Comparison of ENCODE assay signal across 27 cellular contexts in genomic region chr14:41072776-41073175, GRCh38.
"Had no signal": no experiment of that assay in that cellular context is flagged by ENCODE, and none has a peak within 500 bp of the region (broad histone marks: within the 10 kb centered on the region; RNA-seq: fewer than 3 reads in every experiment).

No MANE protein-coding gene starts in this region.

- DNase-seq: cortex of kidney; effector memory CD8-positive, alpha-beta T cell; erythroblast; esophagus squamous epithelium; foreskin melanocyte; glutamatergic neuron; heart right ventricle; hippocampal formation; left cardiac atrium; left lung; mesenchymal stem cell; mucosa of descending colon; naive B cell; pancreas; retina; right lobe of liver; small intestine; stimulated activated CD4-positive, alpha-beta T cell treated with anti-CD3 and anti-CD28 coated beads, Interleukin-12 subunit alpha, Interleukin-12 subunit beta, amount 100 ng/mL, for 4 hours; stimulated activated CD4-positive, alpha-beta T cell treated with anti-CD3 and anti-CD28 coated beads, Interleukin-1b, Interleukin-23, amount 100 ng/mL, for 48 hours; stimulated activated CD4-positive, alpha-beta T cell treated with anti-CD3 and anti-CD28 coated beads, Interleukin-4, amount 100 ng/mL, for 1 hour; stimulated activated CD8-positive, alpha-beta memory T cell treated with anti-CD3 and anti-CD28 coated beads, Interleukin-4, amount 100 ng/mL, for 48 hours; stimulated activated naive CD4-positive, alpha-beta T cell; stimulated activated naive CD8-positive, alpha-beta T cell treated with anti-CD3 and anti-CD28 coated beads, Interleukin-15, amount 100 ng/mL, for 72 hours; thyroid gland had no signal

- ATAC-seq: effector memory CD8-positive, alpha-beta T cell; heart right ventricle; left cardiac atrium; left lung; mucosa of descending colon; natural killer cell treated with Interleukin-12 subunit alpha and Interleukin-12 subunit beta and Interleukin-15 and Interleukin-18, amount 100 ng/mL, for 72 hours; pancreas; right lobe of liver; stimulated activated naive CD8-positive, alpha-beta T cell treated with anti-CD3 and anti-CD28 coated beads, Interleukin-15, amount 100 ng/mL, for 72 hours had no signal

- FAIRE-seq: endometrium, islet of Langerhans, pancreas, small intestine had no signal
